ENCODE assay signal across 8 cellular contexts in genomic region chr12:40224439-40225291, GRCh38. TPM values are rescaled to one million over a fixed set of nuclear protein-coding genes. Genes with fewer than 3 reads are reported as not detected.
DNase-seq lines count a peak whose midpoint lies in the region; ATAC-seq and TF ChIP-seq lines count a peak whose summit lies in the region.

LRRK2 (plus strand) TSS chr12:40224997; CDS start chr12:40225132, 135 bp downstream.

- H3K27ac Mint-ChIP-seq in glutamatergic neuron (ENCODE audit: unreplicated experiment) = no peak within 1 kb of the TSS

- no peaks in the 10 kb centered on the region for H3K9me3 ChIP-seq in uterus

- peak within 1 kb of the TSS; percentile 95 to 98 for H3K27ac ChIP-seq in uterus

- POLR2A ChIA-PET in AG04449 (lab: Yijun Ruan, JAX) = no interaction called here

- H3K4me1 Mint-ChIP-seq in glutamatergic neuron (ENCODE audit: low read depth, unreplicated experiment) = no peaks in the 10 kb centered on the region

- H3K4me3 Mint-ChIP-seq in glutamatergic neuron (ENCODE audit: unreplicated experiment) = peak within 1 kb of the TSS; percentile 84

- H3K36me3 ChIP-seq in uterus = no peaks in the 10 kb centered on the region

- H3K4me1 ChIP-seq in uterus = peaks cover 0 to 4% of the 10 kb centered on the region in 2 donors

- ATAC-seq in GM18861 (IDR thresholded peaks at IDR 0.05; ENCODE audit: unreplicated experiment) = peak; percentile 32
- peak; percentile 49 for ATAC-seq in HG03064 (IDR thresholded peaks at IDR 0.05; ENCODE audit: low read depth, unreplicated experiment)
- ATAC-seq in omental fat pad (ENCODE audit: low FRiP score) = peak; percentile 92

- TF ChIP-seq POLR2A in uterus (IDR thresholded peaks at IDR 0.05) = peak; percentile 46 to 67

- CTCF ChIA-PET in AG04449 (lab: Yijun Ruan, JAX) = no interaction called here

- peak within 1 kb of the TSS; percentile 51 for H3K4me3 ChIP-seq in AG04449 (ENCODE audit: low read depth, low read length)
- H3K4me3 ChIP-seq in uterus = peak within 1 kb of the TSS; percentile 70

- intact Hi-C loops in uterus (cut with DNase I; ENCODE audit: low total_unique reads) = no loop called here

- H3K27me3 ChIP-seq in uterus = no peaks in the 10 kb centered on the region

- peaks cover 7% of the 10 kb centered on the region for H3K27me3 Mint-ChIP-seq in glutamatergic neuron (ENCODE audit: unreplicated experiment)

- H3K9me3 Mint-ChIP-seq in glutamatergic neuron (ENCODE audit: unreplicated experiment) = peaks cover 3% of the 10 kb centered on the region

- TF ChIP-seq CTCF in AG04449 (IDR thresholded peaks at IDR 0.05; ENCODE audit: insufficient read depth, low read length, missing control alignments) = no peak
- no peak for TF ChIP-seq CTCF in glutamatergic neuron (IDR thresholded peaks at IDR 0.05; ENCODE audit: partially characterized antibody, unreplicated experiment)
- no peak for TF ChIP-seq CTCF in omental fat pad (IDR thresholded peaks at IDR 0.05)
- no peak for TF ChIP-seq CTCF in uterus (IDR thresholded peaks at IDR 0.05)

- DNase-seq in AG04449 (ENCODE audit: low read depth, low spot score) (no peak), glutamatergic neuron (peak; percentile 42), omental fat pad (ENCODE audit: low spot score) (peak; percentile 37), uterus (peak; percentile 80 to 84)
- peak; percentile 11 for DNase-seq in activated naive CD4-positive, alpha-beta T cell treated with anti-CD3 and anti-CD28 coated beads, Interleukin-2, amount 50 U/mL, for 16 hours

- no peaks in the 10 kb centered on the region for H3K36me3 Mint-ChIP-seq in glutamatergic neuron (ENCODE audit: unreplicated experiment)

TF ChIP-seq in PFSK-1, 5 proteins besides CTCF, POLR2A, EP300 and RAD21:
- TF ChIP-seq POLR2AphosphoS5 (IDR thresholded peaks at IDR 0.05; ENCODE audit: low read depth, low read length) (0 out of 2 replicates have a peak, but pooled peaks have one; percentile 16), TAF1 (IDR thresholded peaks at IDR 0.05; ENCODE audit: borderline replicate concordance, insufficient read depth, low read length) (no peak), FOXP2 (optimal IDR thresholded peaks at IDR 0.05; ENCODE audit: borderline replicate concordance, extremely low read depth, extremely low read length, insufficient read depth) (peak; percentile 49)

RNA-seq across cellular contexts. Expression of gene LRRK2, which starts in this region (rescaled TPM):
- 15.3 TPM for polyA plus RNA-seq in PFSK-1 (2012; ENCODE audit: insufficient read length, low read depth)
- total RNA-seq in glutamatergic neuron (ENCODE audit: unreplicated experiment) (not detected), omental fat pad (10 to 100 TPM in 3 of 4 donors, 1 to 10 TPM in 1; 9.0 to 55.6 (median 15.4) TPM), uterus (10 to 100 TPM; 17.1 to 40.0 (median 28.6) TPM)

Comparison
In these comparisons a context has a peak if more than half of its experiments do, and no peak if none do; other contexts are left out.
1. Peak in DNase-seq in glutamatergic neuron; RNA of the gene not detected or under 1 TPM.
2. ATAC-seq: peak in every context shown above with its lines; median percentile 92 in omental fat pad; 49 in HG03064; 32 in GM18861.